Comparison of ENCODE assay signal across 16 cellular contexts in the genomic region with DNA sequence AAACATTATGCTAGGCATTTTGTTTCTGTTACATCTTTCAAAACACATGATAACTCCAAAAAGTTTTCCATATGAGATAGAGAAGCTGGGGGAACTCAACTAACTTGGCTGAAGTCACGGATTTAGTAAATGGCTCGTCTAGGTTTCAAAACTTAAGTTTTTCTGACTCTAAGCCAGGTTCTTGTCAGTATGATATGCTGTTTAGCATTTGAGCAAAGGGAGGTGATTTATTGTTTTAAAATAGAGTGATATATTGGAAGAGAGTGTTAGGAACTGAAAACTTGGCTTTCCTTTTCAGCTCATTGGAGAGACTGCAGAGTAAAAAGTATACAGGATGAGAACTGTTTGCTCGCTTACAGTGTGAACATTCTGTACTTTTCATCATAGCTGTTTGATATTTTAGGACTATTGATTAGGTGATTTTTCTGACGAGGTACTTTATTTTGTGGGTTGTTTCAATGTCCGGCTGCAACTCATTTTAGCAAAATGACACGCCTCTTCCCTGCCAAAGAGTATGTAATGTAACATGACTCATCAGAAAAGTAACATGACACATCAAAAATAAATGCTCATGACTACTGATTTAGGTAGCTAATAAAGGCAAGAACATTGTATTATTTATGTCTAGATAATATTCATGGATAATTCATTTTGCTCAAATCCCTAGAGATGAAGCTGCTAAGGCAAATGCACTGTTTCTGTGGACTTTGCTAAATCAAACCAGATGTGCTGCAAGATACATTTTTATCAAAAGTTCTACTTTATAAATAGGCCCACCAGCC.
DNase-seq lines count a peak whose midpoint lies in the region; FAIRE-seq and TF ChIP-seq lines count a peak whose summit lies in the region.
"Had no signal": no experiment of that assay in that cellular context is flagged by ENCODE, and none has a peak within 500 bp of the region (broad histone marks: within the 10 kb centered on the region; RNA-seq: fewer than 3 reads in every experiment).

No MANE protein-coding gene starts in this region.

- H3K36me3 ChIP-seq in endothelial cell of umbilical vein (ENCODE audit: control insufficient read depth in 2 of 2, extremely low read depth in 1 of 2, insufficient read depth in 2 of 2, low read length in 2 of 2) (no peaks in the 10 kb centered on the region), osteoblast (ENCODE audit: insufficient read depth, low read length) (no peaks in the 10 kb centered on the region)

- H2AFZ ChIP-seq in endothelial cell of umbilical vein (ENCODE audit: low read depth, low read length) (no peak overlapping the region), osteoblast (ENCODE audit: low read length) (peak overlapping the region; percentile 57)

- H3K9me3 ChIP-seq in endothelial cell of umbilical vein (replicated peaks; ENCODE audit: control insufficient read depth, insufficient read depth, low read length), result peaks cover 1% of the 10 kb centered on the region
- no peaks in the 10 kb centered on the region for H3K9me3 ChIP-seq in osteoblast (ENCODE audit: low read depth, low read length)

- H3K79me2 ChIP-seq in endothelial cell of umbilical vein (ENCODE audit: control insufficient read depth, insufficient read depth, low read length), result no peaks in the 10 kb centered on the region
- no peaks in the 10 kb centered on the region for H3K79me2 ChIP-seq in osteoblast (ENCODE audit: insufficient read depth, low read length)

- intact Hi-C loops in endothelial cell of umbilical vein (cut with micrococcal nuclease), result no loop called here

- no TSS peak for BruUV-seq in endothelial cell of umbilical vein (replicated peaks; lab: Mats Ljungman, UMichigan)

- in situ Hi-C loops in GM13977 (cut with MboI; ENCODE audit: low pct_unique_long_range_greater_than_20kb, low sequenced_read_pairs, unreplicated experiment), result no loop called here

- DNase-seq in ELR (ENCODE audit: low read depth) (peak; percentile 92), RKO (ENCODE audit: low spot score) (peak; percentile 61), endothelial cell of umbilical vein (ENCODE audit: low read depth, low spot score) (no peak), osteoblast (ENCODE audit: insufficient read length, low spot score, missing footprints) (peak; percentile 23), GM12891 (ENCODE audit: insufficient read length, low spot score) (no peak), hypothalamus (lab: John Stamatoyannopoulos, UW) (no peak), GM13977 (ENCODE audit: low spot score) (no peak)
- no peak for DNase-seq in activated naive CD4-positive, alpha-beta T cell treated with anti-CD3 and anti-CD28 coated beads, Interleukin-2, amount 50 U/mL, for 16 hours
- DNase-seq: activated CD4-positive, alpha-beta T cell treated with anti-CD3 and anti-CD28 coated beads for 4 hours; activated effector memory CD4-positive, alpha-beta T cell treated with Interleukin-2 at 50 U/mL for 16 hours; dorsolateral prefrontal cortex; islet precursor cell; NCI-H510A treated with DMSO at 0.1 percent for 48 hours; SHP77 treated with DMSO at 0.1 percent for 48 hours; stimulated activated CD4-positive, alpha-beta T cell treated with anti-CD3 and anti-CD28 coated beads, Interleukin-1b, Interleukin-23, amount 100 ng/mL, for 48 hours; stimulated activated naive CD4-positive, alpha-beta T cell treated with Interleukin-2 at 50 U/mL for 16 hours had no signal

- POLR2A ChIA-PET in endothelial cell of umbilical vein (lab: Charles Lee), result no interaction called here

- TF ChIP-seq CTCF in endothelial cell of umbilical vein (IDR thresholded peaks at IDR 0.05; ENCODE audit: extremely low read depth in 1 of 2, insufficient read depth in 1 of 2, low read depth in 1 of 2, low read length in 2 of 2) (no peak), osteoblast (IDR thresholded peaks at IDR 0.05; ENCODE audit: extremely low read depth, low read depth, low read length) (no peak), GM13977 (IDR thresholded peaks at IDR 0.05; ENCODE audit: extremely low read depth, insufficient read depth, missing control alignments) (no peak)

- H3K27me3 ChIP-seq in endothelial cell of umbilical vein (ENCODE audit: control insufficient read depth in 2 of 2, insufficient read depth in 2 of 2, low read length in 2 of 2), result no peaks in the 10 kb centered on the region
- H3K27me3 ChIP-seq in osteoblast (ENCODE audit: insufficient read depth, low read length), result no peaks in the 10 kb centered on the region
- H3K27me3 ChIP-seq: dorsolateral prefrontal cortex had no signal

- no peaks in the 10 kb centered on the region for H4K20me1 ChIP-seq in endothelial cell of umbilical vein (replicated peaks; ENCODE audit: control insufficient read depth, extremely low read depth, insufficient read depth, low read length)
- H4K20me1 ChIP-seq in osteoblast (ENCODE audit: insufficient read depth, low read length), result no peaks in the 10 kb centered on the region

- TF ChIP-seq POLR2A in endothelial cell of umbilical vein (IDR thresholded peaks at IDR 0.05; ENCODE audit: low read depth, low read length), result no peak
- TF ChIP-seq POLR2A in GM12891 (IDR thresholded peaks at IDR 0.05; ENCODE audit: low read depth, low read length), result no peak

- H3K4me3 ChIP-seq in endothelial cell of umbilical vein (replicated peaks in 1 of 3; ENCODE audit: insufficient read depth in 1 of 3, low read depth in 1 of 3, low read length in 3 of 3) (no peak overlapping the region), osteoblast (ENCODE audit: insufficient read depth, low read length) (peak overlapping the region; percentile 43)
- H3K4me3 ChIP-seq: dorsolateral prefrontal cortex had no signal

- dilution Hi-C loops in endothelial cell of umbilical vein (cut with MboI; ENCODE audit: extremely low pct_ligation_motif_present, low sequenced_read_pairs), result no loop called here

- no peaks in the 10 kb centered on the region for H3K4me1 ChIP-seq in endothelial cell of umbilical vein (ENCODE audit: control insufficient read depth, extremely low read depth, insufficient read depth, low read length)
- peaks cover 33% of the 10 kb centered on the region for H3K4me1 ChIP-seq in osteoblast (ENCODE audit: insufficient read depth, low read length)

- no peak overlapping the region for H3K4me2 ChIP-seq in endothelial cell of umbilical vein (ENCODE audit: insufficient read depth, low read length)
- peak overlapping the region; percentile 67 for H3K4me2 ChIP-seq in osteoblast (ENCODE audit: insufficient read depth, low read length)

- H3K9ac ChIP-seq in endothelial cell of umbilical vein (replicated peaks; ENCODE audit: extremely low read depth, insufficient read depth, low read length), result no peak overlapping the region

- CTCF ChIA-PET in endothelial cell of umbilical vein (lab: Charles Lee), result no interaction called here

- FAIRE-seq in endothelial cell of umbilical vein (lab: Jason Lieb, UNC) (no peak), GM12891 (lab: Jason Lieb, UNC) (no peak)

- no peaks in the 10 kb centered on the region for H3K9me1 ChIP-seq in endothelial cell of umbilical vein (replicated peaks; ENCODE audit: control insufficient read depth, extremely low read depth, insufficient read depth, low read length)

- no peak overlapping the region for H3K27ac ChIP-seq in endothelial cell of umbilical vein (ENCODE audit: insufficient read depth, low read depth, low read length)
- peak overlapping the region; percentile 97 for H3K27ac ChIP-seq in osteoblast (ENCODE audit: low read depth, low read length)
- H3K27ac ChIP-seq: dorsolateral prefrontal cortex had no signal

TF ChIP-seq in endothelial cell of umbilical vein, 7 proteins besides CTCF, POLR2A, EP300 and RAD21:
- no peak for TF ChIP-seq MYC (IDR thresholded peaks at IDR 0.05; ENCODE audit: low read depth, low read length)
- TF ChIP-seq JUN (IDR thresholded peaks at IDR 0.05; ENCODE audit: borderline replicate concordance, insufficient read depth, insufficient read length, low read depth), result peak; percentile 13

TF ChIP-seq in GM12891, 5 proteins besides CTCF, POLR2A, EP300 and RAD21:
- TF ChIP-seq TAF1 (IDR thresholded peaks at IDR 0.05; ENCODE audit: low read depth, low read length) (no peak), POLR2AphosphoS5 (IDR thresholded peaks at IDR 0.05; ENCODE audit: low read depth, low read length) (no peak), SPI1 (IDR thresholded peaks at IDR 0.05; ENCODE audit: low read depth, low read length) (no peak), POU2F2 (IDR thresholded peaks at IDR 0.05; ENCODE audit: low read depth, low read length) (no peak), PAX5 (IDR thresholded peaks at IDR 0.05; ENCODE audit: insufficient read depth, low read length, severe bottlenecking) (no peak)

Comparison
In these comparisons a context has a peak if more than half of its experiments do, and no peak if none do; other contexts are left out.
1. DNase-seq: peak in ELR (single experiment), RKO (single experiment) and osteoblast (single experiment); none in endothelial cell of umbilical vein (single experiment), GM12891 (single experiment), hypothalamus (0 of 51), GM13977 (single experiment) and activated naive CD4-positive, alpha-beta T cell treated with anti-CD3 and anti-CD28 coated beads, Interleukin-2, amount 50 U/mL, for 16 hours (single experiment).